ENCODE assay signal across 1 cellular context in the genomic region with DNA sequence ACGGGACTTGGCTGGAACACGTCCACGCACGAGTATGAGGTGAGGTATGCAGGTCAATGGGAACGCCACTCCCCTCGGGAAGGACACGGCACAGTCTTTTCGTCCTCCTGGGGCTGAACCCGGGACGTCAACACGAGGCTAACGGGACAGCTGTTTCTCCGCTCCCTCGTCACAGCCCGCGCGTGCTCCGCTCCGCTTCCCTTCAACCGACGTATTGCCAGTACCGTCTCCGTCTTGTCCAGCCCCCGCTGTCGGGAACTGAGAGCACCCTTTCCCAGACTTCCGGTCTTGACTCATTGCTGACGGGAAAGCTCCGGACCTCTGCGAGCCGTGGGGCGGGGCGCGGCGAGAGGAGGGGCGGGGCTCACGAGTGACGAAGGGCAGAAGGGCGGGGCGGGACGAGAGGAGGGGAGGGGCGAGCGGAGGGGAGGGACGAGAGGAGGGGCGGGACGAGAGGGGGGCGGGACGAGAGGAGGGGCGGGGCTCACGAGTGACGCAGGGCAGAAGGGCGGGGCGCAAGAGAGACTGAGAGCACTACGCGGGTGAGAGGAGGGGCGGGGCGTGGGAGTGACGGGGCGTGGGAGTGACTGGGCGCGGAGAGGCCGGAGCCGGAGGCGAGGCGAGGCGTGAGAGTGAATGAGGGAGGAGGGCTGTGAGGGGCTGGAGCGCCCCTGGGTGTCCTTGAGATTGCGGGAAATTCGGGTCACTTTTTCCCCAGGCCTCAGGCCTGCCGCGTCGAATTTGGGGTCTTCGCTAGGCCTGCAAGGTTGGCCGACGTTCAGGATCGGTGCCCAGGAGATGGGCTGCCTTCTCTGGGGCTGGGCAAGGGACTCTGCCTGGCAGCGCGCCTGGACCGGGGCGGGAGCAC.
TF ChIP-seq lines count a peak whose summit lies in the region.

No MANE protein-coding gene starts in this region.

TF ChIP-seq in SK-N-SH, 30 proteins besides CTCF, POLR2A, EP300 and RAD21 (continued from another document):
- TF ChIP-seq, protein P1, sequence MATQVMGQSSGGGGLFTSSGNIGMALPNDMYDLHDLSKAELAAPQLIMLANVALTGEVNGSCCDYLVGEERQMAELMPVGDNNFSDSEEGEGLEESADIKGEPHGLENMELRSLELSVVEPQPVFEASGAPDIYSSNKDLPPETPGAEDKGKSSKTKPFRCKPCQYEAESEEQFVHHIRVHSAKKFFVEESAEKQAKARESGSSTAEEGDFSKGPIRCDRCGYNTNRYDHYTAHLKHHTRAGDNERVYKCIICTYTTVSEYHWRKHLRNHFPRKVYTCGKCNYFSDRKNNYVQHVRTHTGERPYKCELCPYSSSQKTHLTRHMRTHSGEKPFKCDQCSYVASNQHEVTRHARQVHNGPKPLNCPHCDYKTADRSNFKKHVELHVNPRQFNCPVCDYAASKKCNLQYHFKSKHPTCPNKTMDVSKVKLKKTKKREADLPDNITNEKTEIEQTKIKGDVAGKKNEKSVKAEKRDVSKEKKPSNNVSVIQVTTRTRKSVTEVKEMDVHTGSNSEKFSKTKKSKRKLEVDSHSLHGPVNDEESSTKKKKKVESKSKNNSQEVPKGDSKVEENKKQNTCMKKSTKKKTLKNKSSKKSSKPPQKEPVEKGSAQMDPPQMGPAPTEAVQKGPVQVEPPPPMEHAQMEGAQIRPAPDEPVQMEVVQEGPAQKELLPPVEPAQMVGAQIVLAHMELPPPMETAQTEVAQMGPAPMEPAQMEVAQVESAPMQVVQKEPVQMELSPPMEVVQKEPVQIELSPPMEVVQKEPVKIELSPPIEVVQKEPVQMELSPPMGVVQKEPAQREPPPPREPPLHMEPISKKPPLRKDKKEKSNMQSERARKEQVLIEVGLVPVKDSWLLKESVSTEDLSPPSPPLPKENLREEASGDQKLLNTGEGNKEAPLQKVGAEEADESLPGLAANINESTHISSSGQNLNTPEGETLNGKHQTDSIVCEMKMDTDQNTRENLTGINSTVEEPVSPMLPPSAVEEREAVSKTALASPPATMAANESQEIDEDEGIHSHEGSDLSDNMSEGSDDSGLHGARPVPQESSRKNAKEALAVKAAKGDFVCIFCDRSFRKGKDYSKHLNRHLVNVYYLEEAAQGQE (IDR thresholded peaks at IDR 0.05; ENCODE audit: low read depth, low read length), result 0 out of 2 replicates have a peak, but pooled peaks have one; percentile 13
- no peak for TF ChIP-seq RFX5 (IDR thresholded peaks at IDR 0.05; ENCODE audit: low read length)
